ENCODE assay signal across 8 cellular contexts in the genomic region with DNA sequence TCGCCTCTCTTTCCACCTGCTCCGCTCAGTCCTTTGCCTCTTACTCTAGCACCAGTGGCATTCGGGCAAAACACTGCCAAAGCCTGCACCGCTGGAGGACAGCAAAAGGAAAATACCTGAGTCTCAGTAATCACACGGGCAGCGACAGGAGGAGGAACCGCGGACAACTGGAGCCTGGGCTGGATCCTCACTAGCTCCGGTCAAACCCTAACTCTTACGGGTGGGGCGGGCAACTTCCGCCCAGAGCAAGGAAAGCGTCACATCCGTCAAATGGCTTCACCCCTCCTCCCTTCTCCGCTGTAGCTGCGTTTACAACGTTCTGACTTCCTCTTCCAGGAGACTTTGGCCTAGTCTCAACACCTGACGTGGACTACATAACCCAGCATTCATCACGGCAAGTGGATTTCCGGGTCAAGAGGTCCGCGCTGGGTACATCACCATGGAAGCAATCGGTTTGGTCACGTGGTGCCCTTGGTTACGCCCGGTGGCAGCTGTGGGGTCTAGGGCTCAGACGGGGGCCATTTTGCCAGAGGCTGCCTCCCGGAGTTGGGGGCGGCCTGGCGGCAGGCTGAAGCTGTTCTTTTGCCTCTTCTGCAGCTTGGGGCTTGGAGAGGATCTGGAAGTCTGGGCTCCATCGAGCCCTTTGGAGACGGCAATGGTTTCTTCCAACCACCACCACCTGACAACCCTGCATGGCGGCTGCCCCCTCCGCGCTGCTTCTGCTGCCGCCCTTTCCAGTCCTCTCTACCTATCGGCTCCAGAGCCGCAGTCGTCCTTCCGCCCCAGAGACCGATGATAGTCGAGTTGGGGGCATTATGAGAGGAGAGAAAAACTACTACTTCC. TPM values are rescaled to one million over a fixed set of nuclear protein-coding genes. Genes with fewer than 3 reads are reported as not detected.
A peak's percentile ranks its signal among the peaks of the same experiment; 100 is the strongest.
DNase-seq lines count a peak whose midpoint lies in the region; ATAC-seq and TF ChIP-seq lines count a peak whose summit lies in the region.

Gene KLHL28, minus strand, starts transcription at position 218 of the 843 bp plus-strand sequence. CDS start 16,019 bp downstream, outside the sequence.
A gene with protein sequence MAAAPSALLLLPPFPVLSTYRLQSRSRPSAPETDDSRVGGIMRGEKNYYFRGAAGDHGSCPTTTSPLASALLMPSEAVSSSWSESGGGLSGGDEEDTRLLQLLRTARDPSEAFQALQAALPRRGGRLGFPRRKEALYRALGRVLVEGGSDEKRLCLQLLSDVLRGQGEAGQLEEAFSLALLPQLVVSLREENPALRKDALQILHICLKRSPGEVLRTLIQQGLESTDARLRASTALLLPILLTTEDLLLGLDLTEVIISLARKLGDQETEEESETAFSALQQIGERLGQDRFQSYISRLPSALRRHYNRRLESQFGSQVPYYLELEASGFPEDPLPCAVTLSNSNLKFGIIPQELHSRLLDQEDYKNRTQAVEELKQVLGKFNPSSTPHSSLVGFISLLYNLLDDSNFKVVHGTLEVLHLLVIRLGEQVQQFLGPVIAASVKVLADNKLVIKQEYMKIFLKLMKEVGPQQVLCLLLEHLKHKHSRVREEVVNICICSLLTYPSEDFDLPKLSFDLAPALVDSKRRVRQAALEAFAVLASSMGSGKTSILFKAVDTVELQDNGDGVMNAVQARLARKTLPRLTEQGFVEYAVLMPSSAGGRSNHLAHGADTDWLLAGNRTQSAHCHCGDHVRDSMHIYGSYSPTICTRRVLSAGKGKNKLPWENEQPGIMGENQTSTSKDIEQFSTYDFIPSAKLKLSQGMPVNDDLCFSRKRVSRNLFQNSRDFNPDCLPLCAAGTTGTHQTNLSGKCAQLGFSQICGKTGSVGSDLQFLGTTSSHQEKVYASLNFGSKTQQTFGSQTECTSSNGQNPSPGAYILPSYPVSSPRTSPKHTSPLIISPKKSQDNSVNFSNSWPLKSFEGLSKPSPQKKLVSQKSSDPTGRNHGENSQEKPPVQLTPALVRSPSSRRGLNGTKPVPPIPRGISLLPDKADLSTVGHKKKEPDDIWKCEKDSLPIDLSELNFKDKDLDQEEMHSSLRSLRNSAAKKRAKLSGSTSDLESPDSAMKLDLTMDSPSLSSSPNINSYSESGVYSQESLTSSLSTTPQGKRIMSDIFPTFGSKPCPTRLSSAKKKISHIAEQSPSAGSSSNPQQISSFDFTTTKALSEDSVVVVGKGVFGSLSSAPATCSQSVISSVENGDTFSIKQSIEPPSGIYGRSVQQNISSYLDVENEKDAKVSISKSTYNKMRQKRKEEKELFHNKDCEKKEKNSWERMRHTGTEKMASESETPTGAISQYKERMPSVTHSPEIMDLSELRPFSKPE (N-terminal part only) (plus strand): TSS at position 461 of the 843 bp plus-strand sequence. CDS start 232 bp downstream, at position 693.

- 0 out of 2 replicates have a peak within 1 kb of the TSS, but pooled peaks have one; percentile 5 for H2AFZ ChIP-seq in OCI-LY1 (ENCODE audit: low read length)

- TF ChIP-seq CTCF in OCI-LY1 (IDR thresholded peaks at IDR 0.05; ENCODE audit: low read length), result no peak

- peak; percentile 100 for DNase-seq in DMS 273 (lab: John Stamatoyannopoulos, UW; ENCODE audit: unreplicated experiment)
- peak; percentile 73 for DNase-seq in HuH-7 (ENCODE audit: low spot score)
- peak; percentile 86 for DNase-seq in activated T-cell treated with anti-CD3 and anti-CD28 coated beads for 1 hour (ENCODE audit: low read depth)
- peak; percentile 99 for DNase-seq in epithelial cell of prostate (ENCODE audit: low read depth, low spot score)
- DNase-seq in stimulated activated CD8-positive, alpha-beta memory T cell treated with anti-CD3 and anti-CD28 coated beads, Interleukin-4, amount 100 ng/mL, for 1 hour (ENCODE audit: low read depth in 2 of 2, low spot score in 1 of 2), result peak; percentile 84 to 93

- H3K4me1 ChIP-seq in OCI-LY1 (ENCODE audit: insufficient read depth, low read length, severe bottlenecking) (peaks cover 47% of the 10 kb centered on the region), mononuclear cell (ENCODE audit: insufficient read depth, low read length) (peaks cover 45% of the 10 kb centered on the region)

- peak; percentile 93 for ATAC-seq in GM21526 (IDR thresholded peaks at IDR 0.05; ENCODE audit: low FRiP score, unreplicated experiment)

- H3K27ac ChIP-seq in OCI-LY1 (ENCODE audit: low read depth, low read length, poor library complexity, severe bottlenecking) (peak within 1 kb of the TSS; percentile 69), epithelial cell of prostate (peak within 1 kb of the TSS; percentile 88)

- H3K79me2 ChIP-seq in OCI-LY1 (ENCODE audit: insufficient read depth, low read length), result peaks cover 76% of the 10 kb centered on the region

- H4K20me1 ChIP-seq in OCI-LY1 (ENCODE audit: insufficient read depth, low read length), result no peaks in the 10 kb centered on the region

- H3K9me3 ChIP-seq in OCI-LY1 (ENCODE audit: low read length), result no peaks in the 10 kb centered on the region
- H3K9me3 ChIP-seq in mononuclear cell (ENCODE audit: low read depth, low read length), result peaks cover 6% of the 10 kb centered on the region

- H3K9me2 ChIP-seq in OCI-LY1 (ENCODE audit: low read depth, low read length), result no peaks in the 10 kb centered on the region

- peak within 1 kb of the TSS; percentile 76 for H3K9ac ChIP-seq in OCI-LY1 (ENCODE audit: low read length)

- no peaks in the 10 kb centered on the region for H3K36me3 ChIP-seq in OCI-LY1 (ENCODE audit: insufficient read depth, low read length)

- peak within 1 kb of the TSS; percentile 90 for H3K4me2 ChIP-seq in OCI-LY1 (ENCODE audit: low read length)

- H3K27me3 ChIP-seq in OCI-LY1 (ENCODE audit: insufficient read depth, low read length) (no peaks in the 10 kb centered on the region), mononuclear cell (ENCODE audit: insufficient read depth, low read length) (no peaks in the 10 kb centered on the region)

- H3K4me3 ChIP-seq in OCI-LY1 (ENCODE audit: low read depth, low read length, poor library complexity, severe bottlenecking) (peak within 1 kb of the TSS; percentile 86), mononuclear cell (ENCODE audit: low read length) (peak within 1 kb of the TSS; percentile 69)

- no peaks in the 10 kb centered on the region for H3F3A ChIP-seq in OCI-LY1 (ENCODE audit: insufficient read depth, low read length)

RNA-seq across cellular contexts. Expression of gene KLHL28, which starts in this region (rescaled TPM):
- total RNA-seq in mononuclear cell, result 49.1 TPM

RNA-seq across cellular contexts. Expression of the second gene that starts in this region (rescaled TPM):
- total RNA-seq in mononuclear cell, result 19.1 TPM

Comparison
In these comparisons a context has a peak if more than half of its experiments do, and no peak if none do; other contexts are left out.
1. Peak in every context shown above with its lines: DNase-seq, ATAC-seq, H3K4me3 ChIP-seq and H3K27ac ChIP-seq.